9 cellular contexts compared by ENCODE assay signal in the genomic region with DNA sequence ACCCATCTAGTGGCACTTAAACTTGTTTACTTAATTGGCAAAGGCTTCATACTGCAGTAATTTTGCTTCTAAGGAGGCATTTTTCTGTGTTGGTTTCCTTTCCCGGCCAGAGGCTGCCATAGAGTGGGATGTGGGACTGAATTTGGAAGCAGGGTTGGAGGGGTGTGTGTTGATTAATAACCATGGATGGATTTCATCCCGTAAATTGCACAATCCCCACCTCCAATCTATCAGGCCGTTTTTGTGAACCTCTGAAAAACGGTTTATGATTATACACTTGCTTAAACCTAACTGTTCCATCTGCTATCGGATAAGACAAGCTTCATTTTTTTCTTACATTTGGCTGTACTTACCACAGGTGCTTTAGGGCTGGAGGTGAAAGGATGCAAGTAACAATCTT. TPM values are rescaled to one million over a fixed set of nuclear protein-coding genes. Genes with fewer than 3 reads are reported as not detected.
DNase-seq lines count a peak whose midpoint lies in the region; ATAC-seq and TF ChIP-seq lines count a peak whose summit lies in the region.
"Had no signal": no experiment of that assay in that cellular context is flagged by ENCODE, and none has a peak within 500 bp of the region (broad histone marks: within the 10 kb centered on the region; RNA-seq: fewer than 3 reads in every experiment).

No MANE protein-coding gene starts in this region.

- H3K27ac ChIP-seq in PC-3 (ENCODE audit: low read length) (no peak overlapping the region), esophagus squamous epithelium (peak overlapping the region in 2 of 4 donors; percentile 95 to 96), psoas muscle (peak overlapping the region; percentile 98)

- TF ChIP-seq CTCF in GM06990 (IDR thresholded peaks at IDR 0.05; ENCODE audit: insufficient read depth, low read length, poor library complexity, severe bottlenecking): no peak
- TF ChIP-seq CTCF in PC-3 (conservative IDR thresholded peaks at IDR 0.05; ENCODE audit: low read depth, low read length): no peak
- no peak for TF ChIP-seq CTCF in esophagus squamous epithelium (IDR thresholded peaks at IDR 0.05)
- no peak for TF ChIP-seq CTCF in psoas muscle (IDR thresholded peaks at IDR 0.05)

- no TSS peak for BruUV-seq in PC-3 (replicated peaks; lab: Mats Ljungman, UMichigan)

- TF ChIP-seq POLR2A in esophagus squamous epithelium (IDR thresholded peaks at IDR 0.05): no peak

- 0 out of 2 replicates have a peak, but pooled peaks cover 4% of the 10 kb centered on the region for H4K20me1 ChIP-seq in PC-3 (ENCODE audit: low read length)

- no peaks in the 10 kb centered on the region for H3K36me3 ChIP-seq in GM06990 (ENCODE audit: control insufficient read depth, insufficient read depth, low read length)
- H3K36me3 ChIP-seq in PC-3 (ENCODE audit: low read depth, low read length): no peaks in the 10 kb centered on the region
- peaks cover 0 to 19% (median 0%) of the 10 kb centered on the region in 3 donors for H3K36me3 ChIP-seq in esophagus squamous epithelium
- no peaks in the 10 kb centered on the region for H3K36me3 ChIP-seq in psoas muscle (ENCODE audit: insufficient read depth in 1 of 2, low read depth in 1 of 2)

- POLR2A ChIA-PET in PC-3 (lab: Charles Lee; ENCODE audit: unreplicated experiment): no interaction called here

- peak overlapping the region; percentile 86 for H3K9ac ChIP-seq in PC-3 (ENCODE audit: low read length)

- H3K27me3 ChIP-seq in GM06990 (replicated peaks; ENCODE audit: control insufficient read depth, insufficient read depth, low read length) (no peaks in the 10 kb centered on the region), PC-3 (ENCODE audit: low read length) (no peaks in the 10 kb centered on the region), esophagus squamous epithelium (no peaks in the 10 kb centered on the region), psoas muscle (ENCODE audit: insufficient read depth in 3 of 3, low read length in 2 of 3) (no peaks in the 10 kb centered on the region)

- H3K4me1 ChIP-seq in PC-3 (ENCODE audit: insufficient read depth, low read length) (peaks cover 19% of the 10 kb centered on the region), esophagus squamous epithelium (peaks cover 2 to 54% (median 17%) of the 10 kb centered on the region in 3 donors), psoas muscle (peaks cover 42% of the 10 kb centered on the region)

- DNase-seq in GM06990 (ENCODE audit: extremely low read depth, insufficient read length) (no peak), PC-3 (no peak), esophagus squamous epithelium (lab: John Stamatoyannopoulos, UW) (no peak), psoas muscle (no peak), sciatic nerve (ENCODE audit: low spot score) (no peak), ureter (ENCODE audit: low spot score) (no peak)
- DNase-seq: activated CD4-positive, alpha-beta T cell treated with anti-CD3 and anti-CD28 coated beads, Interleukin-2, amount 50 U/mL, for 48 hours had no signal

- peak overlapping the region; percentile 93; the same call in 1 of the 2 replicates for H2AFZ ChIP-seq in PC-3 (ENCODE audit: low read length)

- WGBS in esophagus squamous epithelium, 2 donors: 19 to 24% methylated on average over 5 of the region's 5 CpGs
- WGBS in psoas muscle, 3 donors: 24 to 51% (median 26%) methylated on average over 5 of the region's 5 CpGs

- CTCF ChIA-PET in PC-3 (lab: Charles Lee): no interaction called here

- peaks cover 55% of the 10 kb centered on the region for H3K79me2 ChIP-seq in PC-3 (ENCODE audit: low read length)

- H3F3A ChIP-seq in PC-3 (ENCODE audit: low read length, unreplicated experiment): no peaks in the 10 kb centered on the region

- intact Hi-C loops in PC-3 (cut with micrococcal nuclease): no loop called here
- intact Hi-C loops in esophagus squamous epithelium (cut with DNase I): no loop called here
- intact Hi-C loops in psoas muscle (cut with DNase I): loop anchor here (5.0 to 10.0 kb wide), 4 partner anchors 40 to 88 kb away; no protein-coding TSS in a partner anchor
- intact Hi-C loops in sciatic nerve (cut with DNase I): no loop called here

- H3K9me2 ChIP-seq in PC-3 (replicated peaks; ENCODE audit: low read length): no peaks in the 10 kb centered on the region

- H3K4me3 ChIP-seq in GM06990 (replicated peaks; ENCODE audit: low read depth, low read length): peak overlapping the region; percentile 99
- H3K4me3 ChIP-seq in PC-3 (ENCODE audit: low read length): peak overlapping the region; percentile 86
- peak overlapping the region; percentile 66 to 96 (median 87) for H3K4me3 ChIP-seq in esophagus squamous epithelium
- H3K4me3 ChIP-seq in psoas muscle: peak overlapping the region; percentile 95

- H3K4me2 ChIP-seq in PC-3 (ENCODE audit: low read length): peak overlapping the region; percentile 90

- ATAC-seq in PC-3 (no peak), psoas muscle (no peak), GM18909 (IDR thresholded peaks at IDR 0.05; ENCODE audit: poor library complexity, unreplicated experiment) (no peak), sciatic nerve (no peak), HG02970 (IDR thresholded peaks at IDR 0.05; ENCODE audit: low FRiP score, unreplicated experiment) (no peak)

- H3K9me3 ChIP-seq in PC-3 (ENCODE audit: low read length) (no peaks in the 10 kb centered on the region), esophagus squamous epithelium (no peaks in the 10 kb centered on the region), psoas muscle (no peaks in the 10 kb centered on the region)

RNA-seq across cellular contexts. Expression of a gene that starts 1.3 kb away (rescaled TPM):
- total RNA-seq in PC-3 (2014; rRNA removed) (6.9 and 8.1 TPM in 2 replicates), esophagus squamous epithelium (10 to 100 TPM in 2 of 4 donors, 1 to 10 TPM in 2; 6.9 to 18.8 (median 9.1) TPM), psoas muscle (10 to 100 TPM in 3 of 4 donors, 1 to 10 TPM in 1; 7.7 to 13.8 (median 12.3) TPM), sciatic nerve (10.1 TPM), ureter (10.6 TPM)
- 10 to 100 TPM; 17.2 to 39.3 (median 18.8) TPM for polyA plus RNA-seq in psoas muscle

RNA-seq across cellular contexts. Expression of a gene that starts 1.6 kb away (rescaled TPM):
- 13.9 and 20.4 TPM in 2 replicates for total RNA-seq in PC-3 (2014; rRNA removed)
- total RNA-seq in esophagus squamous epithelium: 10 to 100 TPM in 3 of 4 donors, 1 to 10 TPM in 1; 6.5 to 15.4 (median 13.5) TPM
- 10 to 100 TPM; 48.2 to 88.7 (median 66.3) TPM for total RNA-seq in psoas muscle
- polyA plus RNA-seq in psoas muscle: 100 to 1,000 TPM in 1 of 3 donors, 10 to 100 TPM in 2; 16.7 to 101 (median 42.3) TPM
- total RNA-seq in sciatic nerve: 17.9 TPM
- total RNA-seq in ureter: 22.0 TPM

Comparison
In these comparisons a context has a peak if more than half of its experiments do, and no peak if none do; other contexts are left out.
1. intact Hi-C loops: an anchor here in psoas muscle (5.0 to 10.0 kb wide); none called in PC-3, esophagus squamous epithelium and sciatic nerve.